In the genomic region with DNA sequence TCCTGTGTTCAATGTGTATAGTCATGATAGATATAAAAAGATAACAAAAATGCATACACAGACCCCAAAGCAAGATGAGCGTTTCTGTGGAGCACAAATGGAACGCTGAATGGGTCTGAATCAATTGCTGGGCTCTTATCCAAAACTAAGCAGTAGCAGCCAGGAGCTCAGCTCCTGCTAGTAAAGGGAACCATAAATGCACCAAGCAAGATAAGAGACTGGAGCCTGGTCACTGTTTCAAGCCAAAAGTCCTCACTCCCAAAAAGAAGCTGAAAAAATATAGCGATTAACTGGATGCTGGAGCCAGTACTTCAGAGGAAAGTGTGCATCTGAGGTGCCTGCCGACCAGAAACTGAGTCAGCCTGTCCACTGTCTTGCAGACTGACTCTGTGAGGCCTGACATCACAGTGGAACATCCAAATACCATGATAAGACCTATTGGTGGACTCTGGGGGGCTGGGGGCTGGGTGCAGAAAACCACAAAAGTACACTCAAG, we compare ENCODE assay signal across 14 cellular contexts.
DNase-seq lines count a peak whose midpoint lies in the region; ATAC-seq, FAIRE-seq and TF ChIP-seq lines count a peak whose summit lies in the region.
"Had no signal": no experiment of that assay in that cellular context is flagged by ENCODE, and none has a peak within 500 bp of the region (broad histone marks: within the 10 kb centered on the region; RNA-seq: fewer than 3 reads in every experiment).

No MANE protein-coding gene starts in this region.

- H3K9me3 ChIP-seq in heart right ventricle, result no peaks in the 10 kb centered on the region

- H3K4me1 ChIP-seq in heart right ventricle, result peaks cover 0 to 73% (median 32%) of the 10 kb centered on the region in 9 donors

- FAIRE-seq in GM12892 (lab: Jason Lieb, UNC), result no peak
- FAIRE-seq: endometrium, H1, HepG2 had no signal

- no peak overlapping the region for H3K4me3 ChIP-seq in heart right ventricle

- CTCF ChIA-PET in activated CD8-positive, alpha-beta memory T cell treated with anti-CD3 and anti-CD28 coated beads, Interleukin-2, amount 10 ng/mL, durations not matched to agents 7 days and 5 days (lab: Charles Lee), result no interaction called here

- WGBS in heart right ventricle, 2 donors, result 10 to 25% methylated on average over 4 of the region's 4 CpGs

- DNase-seq in stimulated activated CD4-positive, alpha-beta T cell treated with anti-CD3 and anti-CD28 coated beads, Interleukin-1b, Interleukin-23, amount 100 ng/mL, for 48 hours, result peak; percentile 39
- no peak for DNase-seq in stimulated activated CD4-positive, alpha-beta T cell treated with anti-CD3 and anti-CD28 coated beads, Interleukin-12 subunit alpha, Interleukin-12 subunit beta, amount 100 ng/mL, for 4 hours
- no peak for DNase-seq in activated CD8-positive, alpha-beta memory T cell treated with anti-CD3 and anti-CD28 coated beads, Interleukin-2, amount 10 ng/mL, durations not matched to agents 7 days and 5 days
- DNase-seq in heart right ventricle (peak in 1 of 2 donors; percentile 9), occipital lobe (lab: John Stamatoyannopoulos, UW) (no peak), GM12892 (ENCODE audit: insufficient read length) (no peak), DMS114 treated with DMSO at 0.1 percent for 48 hours (lab: John Stamatoyannopoulos, UW; ENCODE audit: unreplicated experiment) (no peak)
- DNase-seq: C1 segment of cervical spinal cord, NCI-H187 had no signal

- no peaks in the 10 kb centered on the region for H3K27me3 Mint-ChIP-seq in activated CD8-positive, alpha-beta memory T cell treated with anti-CD3 and anti-CD28 coated beads, Interleukin-2, amount 10 ng/mL, durations not matched to agents 7 days and 5 days

- ATAC-seq in activated CD8-positive, alpha-beta memory T cell treated with anti-CD3 and anti-CD28 coated beads, Interleukin-2, amount 10 ng/mL, durations not matched to agents 7 days and 5 days, result peak; percentile 20
- peak in 7 of 8 donors; percentile 46 to 74 (median 62) for ATAC-seq in heart right ventricle
- no peak for ATAC-seq in GM19397 (IDR thresholded peaks at IDR 0.05; ENCODE audit: unreplicated experiment)
- ATAC-seq: HepG2, sciatic nerve had no signal

- H3K9me3 Mint-ChIP-seq in activated CD8-positive, alpha-beta memory T cell treated with anti-CD3 and anti-CD28 coated beads, Interleukin-2, amount 10 ng/mL, durations not matched to agents 7 days and 5 days (ENCODE audit: low read depth), result no peaks in the 10 kb centered on the region

- H3K4me1 Mint-ChIP-seq in activated CD8-positive, alpha-beta memory T cell treated with anti-CD3 and anti-CD28 coated beads, Interleukin-2, amount 10 ng/mL, durations not matched to agents 7 days and 5 days, result peaks cover 69% of the 10 kb centered on the region

- peaks cover 73% of the 10 kb centered on the region for H3K36me3 Mint-ChIP-seq in activated CD8-positive, alpha-beta memory T cell treated with anti-CD3 and anti-CD28 coated beads, Interleukin-2, amount 10 ng/mL, durations not matched to agents 7 days and 5 days

- peaks cover 0 to 7% (median 0%) of the 10 kb centered on the region in 9 donors for H3K36me3 ChIP-seq in heart right ventricle

- H3K27ac Mint-ChIP-seq in activated CD8-positive, alpha-beta memory T cell treated with anti-CD3 and anti-CD28 coated beads, Interleukin-2, amount 10 ng/mL, durations not matched to agents 7 days and 5 days, result peak overlapping the region; percentile 19

- intact Hi-C loops in heart right ventricle (cut with DNase I), result loop anchor here in 2 of 10 donors (10.0 kb wide), 2 partner anchors 53 to 77 kb away; no protein-coding TSS in a partner anchor

- TF ChIP-seq POLR2A in GM12892 (IDR thresholded peaks at IDR 0.05; ENCODE audit: low read depth, low read length), result no peak

- no peak overlapping the region for H3K4me3 Mint-ChIP-seq in activated CD8-positive, alpha-beta memory T cell treated with anti-CD3 and anti-CD28 coated beads, Interleukin-2, amount 10 ng/mL, durations not matched to agents 7 days and 5 days

- no peaks in the 10 kb centered on the region for H3K27me3 ChIP-seq in heart right ventricle

- no peak for TF ChIP-seq CTCF in heart right ventricle (IDR thresholded peaks at IDR 0.05)

- H3K27ac ChIP-seq in heart right ventricle, result no peak overlapping the region
